ENCODE assay signal across 8 cellular contexts in the genomic region with DNA sequence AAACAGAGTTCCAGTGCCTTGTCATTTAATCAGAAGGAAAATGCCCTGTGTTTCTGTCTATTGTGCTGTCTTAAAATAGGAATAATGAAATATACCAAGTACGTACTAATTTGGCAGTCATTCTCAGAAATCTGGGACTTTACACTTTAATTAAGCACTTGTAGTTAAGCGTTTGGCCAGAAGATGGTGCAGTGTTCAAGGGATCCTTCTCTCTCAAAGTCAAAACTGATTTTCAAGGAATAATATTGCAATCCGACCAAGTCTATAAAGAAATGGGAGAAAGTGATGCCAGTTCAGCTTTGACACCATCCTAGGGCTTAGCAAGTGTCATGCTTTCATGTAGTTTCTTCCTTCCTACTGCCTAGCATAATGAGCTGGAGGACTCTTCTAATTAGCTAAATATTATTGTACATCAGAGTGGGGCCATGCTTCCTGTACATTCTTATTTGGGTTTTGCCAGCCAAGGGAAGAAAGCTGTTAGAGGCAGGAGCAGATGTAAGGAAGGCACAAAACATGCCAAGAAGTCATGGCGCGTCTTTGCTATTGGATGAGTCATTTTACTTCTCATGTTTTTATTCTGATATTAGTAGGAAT.
DNase-seq lines count a peak whose midpoint lies in the region; ATAC-seq, FAIRE-seq and TF ChIP-seq lines count a peak whose summit lies in the region.

No MANE protein-coding gene starts in this region.

- DNase-seq in left ventricle myocardium inferior = no peak
- no peak for DNase-seq in right cardiac atrium
- DNase-seq in HTR-8/SVneo (ENCODE audit: insufficient read length, low spot score) = peak; percentile 8
- DNase-seq in T follicular helper cell (ENCODE audit: low read depth) = peak; percentile 1
- no peak for DNase-seq in glutamatergic neuron
- peak; percentile 5 for DNase-seq in stimulated activated naive CD8-positive, alpha-beta T cell treated with anti-CD3 and anti-CD28 coated beads, Interleukin-15, Interleukin-2, amounts not matched to agents 100 U/mL and 50 U/mL, for 24 hours
- no peak for DNase-seq in NCI-H226
- no peak for DNase-seq in ecto neural progenitor cell (ENCODE audit: low spot score)

- H3K4me1 ChIP-seq in left ventricle myocardium inferior (peaks cover 11% of the 10 kb centered on the region), right cardiac atrium (ENCODE audit: control insufficient read depth, insufficient read depth, low read length) (no peaks in the 10 kb centered on the region)

- 25% methylated on average over 5 of the region's 5 CpGs for WGBS in right cardiac atrium

- no peak overlapping the region for H3K27ac Mint-ChIP-seq in glutamatergic neuron (ENCODE audit: unreplicated experiment)

- H3K27me3 ChIP-seq in left ventricle myocardium inferior (ENCODE audit: low read depth) = peaks cover 11% of the 10 kb centered on the region
- no peaks in the 10 kb centered on the region for H3K27me3 ChIP-seq in right cardiac atrium (ENCODE audit: control insufficient read depth, insufficient read depth)

- H3K36me3 ChIP-seq in left ventricle myocardium inferior = no peaks in the 10 kb centered on the region

- peaks cover 2% of the 10 kb centered on the region for H3K4me1 Mint-ChIP-seq in glutamatergic neuron (ENCODE audit: low read depth, unreplicated experiment)

- FAIRE-seq in HTR-8/SVneo (lab: Jason Lieb, UNC) = peak; percentile 49

- TF ChIP-seq CTCF in left ventricle myocardium inferior (IDR thresholded peaks at IDR 0.05; ENCODE audit: borderline replicate concordance) (peak; percentile 75), glutamatergic neuron (IDR thresholded peaks at IDR 0.05; ENCODE audit: partially characterized antibody, unreplicated experiment) (peak; percentile 72)

- H3K9me3 ChIP-seq in left ventricle myocardium inferior (replicated peaks) = no peaks in the 10 kb centered on the region
- H3K9me3 ChIP-seq in right cardiac atrium (ENCODE audit: control insufficient read depth, low read length) = no peaks in the 10 kb centered on the region

- H3K27me3 Mint-ChIP-seq in glutamatergic neuron (ENCODE audit: unreplicated experiment) = no peaks in the 10 kb centered on the region

- H3K36me3 Mint-ChIP-seq in glutamatergic neuron (ENCODE audit: unreplicated experiment) = no peaks in the 10 kb centered on the region

- intact Hi-C loops in left ventricle myocardium inferior (cut with micrococcal nuclease) = loop anchor here (10.0 kb wide), 1 partner anchor 291 kb away; no protein-coding TSS in a partner anchor
- intact Hi-C loops in right cardiac atrium (cut with DNase I) = loop anchor here in 1 of 4 donors (10.0 kb wide), 1 partner anchor 301 kb away; no protein-coding TSS in a partner anchor

- H3K9me3 Mint-ChIP-seq in glutamatergic neuron (ENCODE audit: unreplicated experiment) = no peaks in the 10 kb centered on the region

- H3K4me3 ChIP-seq in left ventricle myocardium inferior = no peak overlapping the region
- no peak overlapping the region for H3K4me3 ChIP-seq in right cardiac atrium (ENCODE audit: low read length)

- no peak for ATAC-seq in right cardiac atrium
- ATAC-seq in stimulated activated naive CD8-positive, alpha-beta T cell treated with anti-CD3 and anti-CD28 coated beads, Interleukin-15, Interleukin-2, amounts not matched to agents 100 U/mL and 50 U/mL, for 24 hours = no peak

- no peak overlapping the region for H3K27ac ChIP-seq in left ventricle myocardium inferior (replicated peaks)
- no peak overlapping the region for H3K27ac ChIP-seq in right cardiac atrium (ENCODE audit: low read length)

- no peak overlapping the region for H3K4me3 Mint-ChIP-seq in glutamatergic neuron (ENCODE audit: unreplicated experiment)

Comparison
In these comparisons a context has a peak if more than half of its experiments do, and no peak if none do; other contexts are left out.
1. DNase-seq: peak in HTR-8/SVneo (single experiment), T follicular helper cell (single experiment) and stimulated activated naive CD8-positive, alpha-beta T cell treated with anti-CD3 and anti-CD28 coated beads, Interleukin-15, Interleukin-2, amounts not matched to agents 100 U/mL and 50 U/mL, for 24 hours (single experiment); none in left ventricle myocardium inferior (single experiment), right cardiac atrium (0 of 3), glutamatergic neuron (single experiment), NCI-H226 (single experiment) and ecto neural progenitor cell (single experiment).